Comparison of ENCODE assay signal across 23 cellular contexts in the genomic region with DNA sequence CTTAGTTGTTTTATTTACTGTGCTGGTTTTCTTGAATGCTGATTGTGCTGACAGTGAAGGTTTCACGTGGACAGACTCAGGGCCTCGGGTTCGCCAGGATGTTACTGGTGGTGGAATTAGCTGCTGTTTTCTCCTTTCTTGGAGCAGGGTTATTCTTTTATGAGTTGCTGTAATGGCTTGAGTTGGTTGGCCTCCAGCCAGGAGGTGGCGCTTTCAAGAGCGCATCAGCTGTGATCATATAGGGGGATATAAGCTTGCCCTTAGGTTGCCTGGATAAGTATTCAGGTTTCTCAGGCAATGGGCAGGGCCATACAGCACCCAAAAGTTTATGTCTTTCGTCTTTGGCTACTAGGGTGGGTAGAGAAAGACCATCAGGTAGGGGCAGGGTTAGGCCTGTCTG.
"Had no signal": no experiment of that assay in that cellular context is flagged by ENCODE, and none has a peak within 500 bp of the region (broad histone marks: within the 10 kb centered on the region; RNA-seq: fewer than 3 reads in every experiment).

No MANE protein-coding gene starts in this region.

- H3K27me3 Mint-ChIP-seq: IgD-negative memory B cell, T-cell had no signal

- H3K27me3 ChIP-seq: SJSA1 had no signal

- DNase-seq: KBM-7; MV-4-11; NCI-H1092 treated with DMSO at 0.1 percent for 48 hours; NCI-H1436; NCI-H187; NCI-H2029; NCI-H2081 treated with DMSO at 0.1 percent for 48 hours; NCI-H2171; NCI-H226; NCI-H446; NCI-H510A; NCI-H524 treated with DMSO at 0.1 percent for 48 hours; NCI-H774; NK-92 treated with Interleukin-12 subunit alpha and Interleukin-12 subunit beta, amount 100 ng/mL, for 24 hours; Right ventricle myocardium superior; RPMI8226; SIG-M5; SW 1271; T-cell had no signal

- H3K27ac ChIP-seq: HL-60, SJSA1, SK-N-MC had no signal

- H3K4me1 ChIP-seq: SJSA1 had no signal

- H3K4me3 Mint-ChIP-seq: IgD-negative memory B cell, T-cell had no signal

- H3K27ac Mint-ChIP-seq: IgD-negative memory B cell, T-cell had no signal

- ATAC-seq: T-cell had no signal

- H3K36me3 Mint-ChIP-seq: IgD-negative memory B cell, T-cell had no signal

- H3K4me3 ChIP-seq: SJSA1, SK-N-MC had no signal

- H3K36me3 ChIP-seq: SJSA1 had no signal

- H3K9me3 ChIP-seq: SJSA1 had no signal

- H3K4me1 Mint-ChIP-seq: IgD-negative memory B cell, T-cell had no signal
